In genomic region chr7:106895246-106895864, GRCh38 we compare ENCODE assay signal across 8 cellular contexts. TPM values are rescaled to one million over a fixed set of nuclear protein-coding genes. Genes with fewer than 3 reads are reported as not detected.
A peak's percentile ranks its signal among the peaks of the same experiment; 100 is the strongest.
DNase-seq lines count a peak whose midpoint lies in the region; ATAC-seq, FAIRE-seq and TF ChIP-seq lines count a peak whose summit lies in the region.

No MANE protein-coding gene starts in this region.

- H3K27me3 ChIP-seq in right lobe of liver (no peaks in the 10 kb centered on the region), HepG2 (ENCODE audit: control insufficient read depth in 1 of 2, insufficient read depth in 2 of 2, low read length in 2 of 2) (peaks cover 0 to 3% of the 10 kb centered on the region in 2 experiments; a peak in 1 of 5 replicates), SU-DHL-6 (ENCODE audit: low read length) (no peaks in the 10 kb centered on the region), upper lobe of right lung (no peaks in the 10 kb centered on the region), endodermal cell (ENCODE audit: control insufficient read depth, insufficient read depth, low read length, poor library complexity, severe bottlenecking) (no peaks in the 10 kb centered on the region), H9 (ENCODE audit: insufficient read depth, low read length) (no peaks in the 10 kb centered on the region)

- no peak overlapping the region for H3K56ac ChIP-seq in H9 (ENCODE audit: insufficient read length, low read depth, low read length)

- no peaks in the 10 kb centered on the region for H4K20me1 ChIP-seq in HepG2 (ENCODE audit: insufficient read depth, low read length)
- no peaks in the 10 kb centered on the region for H4K20me1 ChIP-seq in SU-DHL-6 (ENCODE audit: low read depth, low read length)
- H4K20me1 ChIP-seq in H9 (ENCODE audit: control insufficient read depth, insufficient read depth, insufficient read length): no peaks in the 10 kb centered on the region

- H3K27ac Mint-ChIP-seq in endodermal cell (no peak overlapping the region), H9 (no peak overlapping the region)

- intact Hi-C loops in right lobe of liver (cut with DNase I) (no loop called here), HepG2 (cut with micrococcal nuclease; ENCODE audit: unreplicated experiment) (no loop called here), upper lobe of right lung (cut with DNase I) (no loop called here)

- H2AK5ac ChIP-seq in H9 (ENCODE audit: insufficient read length, low read length): no peak overlapping the region

- H2BK120ac ChIP-seq in H9 (ENCODE audit: low read depth, low read length, poor library complexity, severe bottlenecking): no peak overlapping the region

- H2BK5ac ChIP-seq in H9 (ENCODE audit: insufficient read length, low read length): no peak overlapping the region

- no peak overlapping the region for H2BK20ac ChIP-seq in H9 (ENCODE audit: low read depth, low read length, poor library complexity, severe bottlenecking)

- TF ChIP-seq RAD21 in HepG2 (CRISPR knock-in tag; IDR thresholded peaks at IDR 0.05): no peak

- no peak for FAIRE-seq in HepG2 (lab: Jason Lieb, UNC)

- TF ChIP-seq EP300 in HepG2 (IDR thresholded peaks at IDR 0.05; ENCODE audit: low read depth in 2 of 2, low read length in 2 of 2) (no peak), HepG2 (CRISPR knock-in tag; IDR thresholded peaks at IDR 0.05; ENCODE audit: borderline replicate concordance) (no peak)

- H3K14ac ChIP-seq in H9 (ENCODE audit: insufficient read depth, low read length): no peak overlapping the region

- no peak overlapping the region for H3K23ac ChIP-seq in H9 (ENCODE audit: insufficient read length, low read depth, low read length)

- H3K9ac ChIP-seq in HepG2 (ENCODE audit: insufficient read depth, low read depth, low read length) (no peak overlapping the region), SU-DHL-6 (ENCODE audit: low read length) (no peak overlapping the region), endodermal cell (ENCODE audit: extremely low read depth, low read length, poor library complexity, severe bottlenecking) (no peak overlapping the region), H9 (ENCODE audit: extremely low read depth, insufficient read length, low read length) (no peak overlapping the region)

- H4K91ac ChIP-seq in H9 (ENCODE audit: insufficient read length, low read depth, low read length): no peak overlapping the region

- no peaks in the 10 kb centered on the region for H3K79me2 ChIP-seq in HepG2 (ENCODE audit: insufficient read depth, low read length)
- peaks cover 11% of the 10 kb centered on the region for H3K79me2 ChIP-seq in SU-DHL-6 (ENCODE audit: insufficient read depth, low read length)
- no peaks in the 10 kb centered on the region for H3K79me2 ChIP-seq in H9 (ENCODE audit: insufficient read depth, low read length)

- H2BK15ac ChIP-seq in H9 (ENCODE audit: low read depth, low read length): no peak overlapping the region

- TF ChIP-seq POLR2A in right lobe of liver (IDR thresholded peaks at IDR 0.05) (no peak), HepG2 (IDR thresholded peaks at IDR 0.05; ENCODE audit: insufficient read depth in 1 of 2, low read depth in 2 of 2, low read length in 2 of 2) (no peak)

- peaks cover 22% of the 10 kb centered on the region for H3K27me3 Mint-ChIP-seq in endodermal cell (ENCODE audit: insufficient read depth)
- H3K27me3 Mint-ChIP-seq in H9 (ENCODE audit: low read depth): no peaks in the 10 kb centered on the region

- H2AFZ ChIP-seq in HepG2 (ENCODE audit: low read length): no peak overlapping the region
- H2AFZ ChIP-seq in SU-DHL-6 (ENCODE audit: low read depth, low read length, severe bottlenecking): no peak overlapping the region
- H2AFZ ChIP-seq in H9 (ENCODE audit: low read length): no peak overlapping the region

- H3K4me1 ChIP-seq in right lobe of liver (no peaks in the 10 kb centered on the region), HepG2 (ENCODE audit: insufficient read depth, low read length) (no peaks in the 10 kb centered on the region), upper lobe of right lung (no peaks in the 10 kb centered on the region), endodermal cell (ENCODE audit: control insufficient read depth, insufficient read depth, low read length) (no peaks in the 10 kb centered on the region), H9 (ENCODE audit: insufficient read depth, low read length) (no peaks in the 10 kb centered on the region; the same call in 1 of the 2 replicates)

- ATAC-seq in right lobe of liver: peak in 3 of 4 donors; percentile 22 to 30 (median 24)
- ATAC-seq in HepG2: no peak
- ATAC-seq in HG03039 (IDR thresholded peaks at IDR 0.05; ENCODE audit: unreplicated experiment): peak; percentile 96
- ATAC-seq in upper lobe of right lung: peak; percentile 89

- POLR2A ChIA-PET in HepG2 (lab: Yijun Ruan, JAX): no interaction called here

- no peak overlapping the region for H3K4me3 Mint-ChIP-seq in endodermal cell
- no peak overlapping the region for H3K4me3 Mint-ChIP-seq in H9

- no peak for TF ChIP-seq CTCF in right lobe of liver (IDR thresholded peaks at IDR 0.05)
- TF ChIP-seq CTCF in HepG2 (CRISPR knock-in tag; IDR thresholded peaks at IDR 0.05): no peak
- no peak for TF ChIP-seq CTCF in SU-DHL-6 (IDR thresholded peaks at IDR 0.05; ENCODE audit: insufficient read depth, low read length, poor library complexity, severe bottlenecking)
- TF ChIP-seq CTCF in upper lobe of right lung (IDR thresholded peaks at IDR 0.05): no peak
- TF ChIP-seq CTCF in endodermal cell (conservative IDR thresholded peaks at IDR 0.05): no peak
- no peak for TF ChIP-seq CTCF in H9 (conservative IDR thresholded peaks at IDR 0.05)

- H3K36me3 Mint-ChIP-seq in endodermal cell (ENCODE audit: low read depth) (no peaks in the 10 kb centered on the region), H9 (ENCODE audit: insufficient read depth in 1 of 3, low read depth in 3 of 3) (no peaks in the 10 kb centered on the region; a peak in 2 of 7 replicates)

- no peaks in the 10 kb centered on the region for H3K79me1 ChIP-seq in H9 (ENCODE audit: insufficient read depth, low read depth, low read length, poor library complexity, severe bottlenecking)

- in situ Hi-C loops in HepG2 (cut with HindIII; ENCODE audit: extremely low pct_ligation_motif_present, low pct_unique_long_range_greater_than_20kb): no loop called here

- H3K4me3 ChIP-seq in right lobe of liver: no peak overlapping the region
- H3K4me3 ChIP-seq in HepG2 (replicated peaks in 1 of 3; ENCODE audit: insufficient read depth in 1 of 3, low read depth in 2 of 3, low read length in 3 of 3): no peak overlapping the region
- H3K4me3 ChIP-seq in SU-DHL-6 (ENCODE audit: insufficient read depth, low read length, poor library complexity, severe bottlenecking): no peak overlapping the region
- no peak overlapping the region for H3K4me3 ChIP-seq in upper lobe of right lung
- H3K4me3 ChIP-seq in endodermal cell (ENCODE audit: low read length): no peak overlapping the region

- no peak overlapping the region for H4K5ac ChIP-seq in H9 (ENCODE audit: insufficient read length, low read depth, low read length)

- H3K4me1 Mint-ChIP-seq in endodermal cell (no peaks in the 10 kb centered on the region), H9 (peaks cover 11 to 20% of the 10 kb centered on the region in 2 experiments)

- peaks cover 19% of the 10 kb centered on the region for H3F3A ChIP-seq in SU-DHL-6 (ENCODE audit: insufficient read depth)

- no peaks in the 10 kb centered on the region for H3K36me3 ChIP-seq in right lobe of liver
- H3K36me3 ChIP-seq in HepG2 (replicated peaks in 1 of 2; ENCODE audit: control insufficient read depth in 1 of 2, insufficient read depth in 2 of 2, low read length in 2 of 2): no peaks in the 10 kb centered on the region
- peaks cover 17% of the 10 kb centered on the region for H3K36me3 ChIP-seq in SU-DHL-6 (ENCODE audit: low read length)
- H3K36me3 ChIP-seq in upper lobe of right lung: peaks cover 11% of the 10 kb centered on the region
- no peaks in the 10 kb centered on the region for H3K36me3 ChIP-seq in endodermal cell (ENCODE audit: control insufficient read depth, insufficient read depth, low read length)

- no peaks in the 10 kb centered on the region for H3K23me2 ChIP-seq in H9 (ENCODE audit: insufficient read length, low read depth, low read length, poor library complexity, severe bottlenecking)

- H3T11ph ChIP-seq in H9 (ENCODE audit: low read length): no peak overlapping the region

- H3K9me2 ChIP-seq in SU-DHL-6 (replicated peaks; ENCODE audit: insufficient read depth, low read length): no peaks in the 10 kb centered on the region

- no peak overlapping the region for H4K8ac ChIP-seq in H9 (replicated peaks; ENCODE audit: insufficient read length, low read depth, low read length)

- no peaks in the 10 kb centered on the region for H3K9me3 ChIP-seq in right lobe of liver
- H3K9me3 ChIP-seq in HepG2 (ENCODE audit: low read length): no peaks in the 10 kb centered on the region
- H3K9me3 ChIP-seq in SU-DHL-6 (ENCODE audit: insufficient read depth, low read length): no peaks in the 10 kb centered on the region
- H3K9me3 ChIP-seq in upper lobe of right lung: no peaks in the 10 kb centered on the region
- no peaks in the 10 kb centered on the region for H3K9me3 ChIP-seq in endodermal cell (ENCODE audit: control insufficient read depth, low read length)
- H3K9me3 ChIP-seq in H9 (ENCODE audit: control insufficient read depth, low read depth, low read length): no peaks in the 10 kb centered on the region

- H3K4ac ChIP-seq in H9 (ENCODE audit: low read depth, low read length): no peak overlapping the region

- no peak for DNase-seq in right lobe of liver
- no peak for DNase-seq in HepG2 (ENCODE audit: low spot score)
- DNase-seq in upper lobe of right lung: no peak
- no peak for DNase-seq in endodermal cell
- no peak for DNase-seq in H9
- no peak for DNase-seq in GM19240 (ENCODE audit: insufficient read length, low spot score)

- H2BK12ac ChIP-seq in H9 (ENCODE audit: insufficient read length, low read depth, low read length): no peak overlapping the region

- no peaks in the 10 kb centered on the region for H3K9me3 Mint-ChIP-seq in endodermal cell
- H3K9me3 Mint-ChIP-seq in H9: peaks cover 3 to 4% of the 10 kb centered on the region in 2 experiments; a peak in 2 of 5 replicates

- H3K27ac ChIP-seq in right lobe of liver: no peak overlapping the region
- H3K27ac ChIP-seq in HepG2 (ENCODE audit: extremely low read length, insufficient read depth, low read length): no peak overlapping the region
- peak overlapping the region; percentile 57 for H3K27ac ChIP-seq in SU-DHL-6 (ENCODE audit: low read depth, low read length)
- H3K27ac ChIP-seq in upper lobe of right lung: no peak overlapping the region
- H3K27ac ChIP-seq in endodermal cell (ENCODE audit: low read depth, low read length): no peak overlapping the region
- no peak overlapping the region for H3K27ac ChIP-seq in H9 (ENCODE audit: insufficient read length, low read depth, low read length)

- CTCF ChIA-PET in HepG2 (lab: Yijun Ruan, JAX; ENCODE audit: low intra/inter-chr PET ratio, low total read pairs): no interaction called here

- no peak overlapping the region for H3K18ac ChIP-seq in H9 (ENCODE audit: insufficient read length, low read depth, low read length)

- no TSS peak for BruUV-seq in HepG2 (replicated peaks; lab: Mats Ljungman, UMichigan)

- H3K4me2 ChIP-seq in HepG2 (ENCODE audit: low read depth, low read length) (no peak overlapping the region), SU-DHL-6 (ENCODE audit: low read depth, low read length, poor library complexity, severe bottlenecking) (peak overlapping the region; percentile 19), H9 (ENCODE audit: insufficient read depth, insufficient read length, low read length) (no peak overlapping the region)

- 86% methylated on average over 2 of the region's 4 CpGs for WGBS in right lobe of liver (ENCODE audit: insufficient coverage, low coverage, low lambda C conversion rate, missing lambda C conversion rate)
- WGBS in HepG2 (ENCODE audit: low lambda C conversion rate): 0% methylated on average over 4 of the region's 4 CpGs
- 88 to 100% methylated on average over 1 to 4 of the region's 4 CpGs for WGBS in endodermal cell (ENCODE audit: insufficient coverage in 1 of 2, insufficient read length in 1 of 2), 2 experiments
- no CpG with 5 or more reads among the region's 4 CpGs for WGBS in H9 (ENCODE audit: extremely low coverage, insufficient read length, low lambda C conversion rate)

RNA-seq across cellular contexts. Expression of gene PIK3CG, which starts 30.3 kb away (rescaled TPM):
- total RNA-seq in right lobe of liver (1 to 10 TPM in 1 of 6 experiments, under 1 TPM in 5; 0.53 to 1.9 (median 0.71) TPM), HepG2 (2016; rRNA removed; fragmentation: Illumina TruSeq; extraction: Trizol) (not detected in 2 replicates), upper lobe of right lung (15.7 TPM), endodermal cell (under 1 TPM in 1 of 2 donors, not detected in 1; 0.11 TPM), H9 (2021) (not detected in 2 replicates)
- not detected in 2 replicates for total RNA-seq in HepG2 (2016; cell fraction: cytosol; rRNA removed; fragmentation: Illumina TruSeq; extraction: Trizol; ENCODE audit: low read depth)
- total RNA-seq in HepG2 (2016; cell fraction: insoluble cytoplasmic fraction; rRNA removed; fragmentation: Illumina TruSeq; extraction: Trizol): not detected in 2 replicates
- total RNA-seq in HepG2 (2016; cell fraction: membrane; rRNA removed; fragmentation: Illumina TruSeq; extraction: Trizol): not detected in 2 replicates
- not detected in 2 replicates for total RNA-seq in HepG2 (2016; cell fraction: nucleus; rRNA removed; fragmentation: Illumina TruSeq; extraction: Trizol)
- polyA plus RNA-seq in HepG2 (2011; rRNA removed): not detected in 2 replicates
- polyA plus RNA-seq in HepG2 (2011; cell fraction: cytosol; rRNA removed): not detected in 2 replicates
- not detected in 2 replicates for polyA plus RNA-seq in HepG2 (2011; cell fraction: nucleus; rRNA removed)
- polyA plus RNA-seq in HepG2 (2012): not detected in 2 replicates
- not detected in 2 replicates for polyA plus RNA-seq in HepG2 (2016; cell fraction: cytosol; fragmentation: Illumina TruSeq; extraction: Trizol; ENCODE audit: low read depth)
- not detected in 2 replicates for polyA plus RNA-seq in HepG2 (2016; cell fraction: insoluble cytoplasmic fraction; fragmentation: Illumina TruSeq; extraction: Trizol; ENCODE audit: low read depth)
- not detected in 2 replicates for polyA plus RNA-seq in HepG2 (2016; cell fraction: membrane; fragmentation: Illumina TruSeq; extraction: Trizol; ENCODE audit: low read depth)
- not detected in 2 replicates for polyA plus RNA-seq in HepG2 (2016; cell fraction: nucleus; fragmentation: Illumina TruSeq; extraction: Trizol; ENCODE audit: insufficient read depth, low read depth)
- polyA minus RNA-seq in HepG2 (2011; rRNA and poly(A)+ RNA removed; ENCODE audit: low replicate concordance): 0.04 and 0.16 TPM in 2 replicates
- not detected in 2 replicates for polyA minus RNA-seq in HepG2 (2011; cell fraction: cytosol; rRNA and poly(A)+ RNA removed)
- polyA minus RNA-seq in HepG2 (2011; cell fraction: nucleus; rRNA and poly(A)+ RNA removed): not detected in 2 replicates
- not detected for polyA plus RNA-seq in endodermal cell (2013, experiment 1 of 2)
- polyA plus RNA-seq in endodermal cell (2013, experiment 2 of 2): not detected
